35 cellular contexts compared by ENCODE assay signal in the genomic region with DNA sequence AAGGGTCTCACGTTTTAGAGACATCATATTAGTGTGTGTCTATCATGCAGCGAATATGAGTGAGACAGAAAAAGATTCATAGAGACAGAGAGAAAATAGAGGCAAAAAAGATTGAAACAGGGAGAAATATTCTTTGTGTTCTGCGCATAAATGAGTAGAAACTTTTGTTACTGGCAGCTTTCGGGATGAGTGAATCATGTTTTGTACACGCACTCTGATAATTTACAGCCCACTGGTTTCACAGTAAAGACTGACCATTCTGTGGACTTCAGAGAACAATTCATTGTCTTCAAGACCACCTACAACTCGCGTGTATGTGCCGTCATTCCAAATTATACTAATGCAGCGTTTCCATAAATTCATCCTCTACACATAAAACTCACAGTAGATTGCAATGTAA.
"Had no signal": no experiment of that assay in that cellular context is flagged by ENCODE, and none has a peak within 500 bp of the region (broad histone marks: within the 10 kb centered on the region; RNA-seq: fewer than 3 reads in every experiment).

No MANE protein-coding gene starts in this region.

- H3K4me3 ChIP-seq: ascending aorta, breast epithelium had no signal

- H3K9me3 ChIP-seq: ascending aorta, breast epithelium had no signal

- H3K27me3 ChIP-seq: ascending aorta, brain microvascular endothelial cell, breast epithelium had no signal

- H3K36me3 Mint-ChIP-seq: activated naive CD4-positive, alpha-beta T cell treated with anti-CD3 and anti-CD28 coated beads, Interleukin-2, amount 10 ng/mL, durations not matched to agents 7 days and 5 days; activated naive CD4-positive, alpha-beta T cell treated with anti-CD3 and anti-CD28 coated beads, Interleukin-2, amount 50 U/mL, for 24 hours; activated naive CD8-positive, alpha-beta T cell treated with anti-CD3 and anti-CD28 coated beads, Interleukin-2, amount 10 ng/mL, durations not matched to agents 7 days and 5 days; T-cell had no signal

- H3K27me3 Mint-ChIP-seq: activated CD8-positive, alpha-beta T cell treated with anti-CD3 and anti-CD28 coated beads for 36 hours; activated naive CD4-positive, alpha-beta T cell treated with anti-CD3 and anti-CD28 coated beads, Interleukin-2, amount 10 ng/mL, durations not matched to agents 7 days and 5 days; activated naive CD8-positive, alpha-beta T cell; activated naive CD8-positive, alpha-beta T cell treated with anti-CD3 and anti-CD28 coated beads, Interleukin-2, amount 10 ng/mL, durations not matched to agents 7 days and 5 days; activated naive CD8-positive, alpha-beta T cell treated with anti-CD3 and anti-CD28 coated beads, Interleukin-2, amount 50 U/mL, for 24 hours had no signal

- H3K9me3 Mint-ChIP-seq: activated CD4-positive, alpha-beta T cell treated with anti-CD3 and anti-CD28 coated beads, Interleukin-2, amount 10 ng/mL, durations not matched to agents 7 days and 5 days; activated CD8-positive, alpha-beta T cell treated with anti-CD3 and anti-CD28 coated beads for 36 hours; activated naive CD4-positive, alpha-beta T cell treated with anti-CD3 and anti-CD28 coated beads, Interleukin-2, amount 10 ng/mL, durations not matched to agents 7 days and 5 days; activated naive CD8-positive, alpha-beta T cell treated with anti-CD3 and anti-CD28 coated beads, Interleukin-2, amount 50 U/mL, for 24 hours; activated T-cell treated with anti-CD3 and anti-CD28 coated beads, Interleukin-2, amount 50 U/mL, for 72 hours; activated T-helper 1 cell treated with anti-CD3 and anti-CD28 coated beads, Interleukin-12 subunit alpha, Interleukin-12 subunit beta, Interleukin-2, Interleukin-4 antibody, amounts not matched to agents 30 ng/mL and 10 ng/mL and 1 ng/mL, durations not matched to agents 14 hours and 24 hours and 36 hours; activated T-helper 2 cell treated with anti-CD3 and anti-CD28 coated beads, Interferon-gamma antibody, Interleukin-2, Interleukin-4, amounts not matched to agents 10 μg/mL and 5 μg/mL and 100 μg/mL, durations not matched to agents 14 hours and 24 hours and 36 hours; T-cell had no signal

- H3K27ac Mint-ChIP-seq: activated CD4-positive, alpha-beta T cell treated with anti-CD3 and anti-CD28 coated beads for 36 hours; activated CD4-positive, alpha-beta T cell treated with anti-CD3 and anti-CD28 coated beads, Interleukin-2, amount 10 ng/mL, durations not matched to agents 7 days and 5 days; activated CD8-positive, alpha-beta T cell treated with anti-CD3 and anti-CD28 coated beads for 36 hours; activated naive CD4-positive, alpha-beta T cell treated with anti-CD3 and anti-CD28 coated beads, Interleukin-2, amount 10 ng/mL, durations not matched to agents 7 days and 5 days; activated naive CD4-positive, alpha-beta T cell treated with anti-CD3 and anti-CD28 coated beads, Interleukin-2, amount 50 U/mL, for 24 hours; activated naive CD8-positive, alpha-beta T cell; activated naive CD8-positive, alpha-beta T cell treated with anti-CD3 and anti-CD28 coated beads, Interleukin-2, amount 10 ng/mL, durations not matched to agents 7 days and 5 days; activated naive CD8-positive, alpha-beta T cell treated with anti-CD3 and anti-CD28 coated beads, Interleukin-2, amount 50 U/mL, for 24 hours; activated T-cell treated with anti-CD3 and anti-CD28 coated beads, Interleukin-2, amount 50 U/mL, for 72 hours; activated T-helper 1 cell treated with anti-CD3 and anti-CD28 coated beads, Interleukin-12 subunit alpha, Interleukin-12 subunit beta, Interleukin-2, Interleukin-4 antibody, amounts not matched to agents 30 ng/mL and 10 ng/mL and 1 ng/mL, durations not matched to agents 14 hours and 24 hours and 36 hours; activated T-helper 2 cell treated with anti-CD3 and anti-CD28 coated beads, Interferon-gamma antibody, Interleukin-2, Interleukin-4, amounts not matched to agents 10 μg/mL and 5 μg/mL and 100 μg/mL, durations not matched to agents 14 hours and 24 hours and 36 hours; T-cell; T-helper 17 cell; WTC11 had no signal

- H3K4me3 Mint-ChIP-seq: activated CD4-positive, alpha-beta T cell treated with anti-CD3 and anti-CD28 coated beads for 36 hours; activated CD4-positive, alpha-beta T cell treated with anti-CD3 and anti-CD28 coated beads, Interleukin-2, amount 10 ng/mL, durations not matched to agents 7 days and 5 days; activated CD8-positive, alpha-beta T cell treated with anti-CD3 and anti-CD28 coated beads for 36 hours; activated naive CD4-positive, alpha-beta T cell treated with anti-CD3 and anti-CD28 coated beads, Interleukin-2, amount 10 ng/mL, durations not matched to agents 7 days and 5 days; activated naive CD4-positive, alpha-beta T cell treated with anti-CD3 and anti-CD28 coated beads, Interleukin-2, amount 50 U/mL, for 24 hours; activated naive CD8-positive, alpha-beta T cell; activated naive CD8-positive, alpha-beta T cell treated with anti-CD3 and anti-CD28 coated beads, Interleukin-2, amount 10 ng/mL, durations not matched to agents 7 days and 5 days; activated naive CD8-positive, alpha-beta T cell treated with anti-CD3 and anti-CD28 coated beads, Interleukin-2, amount 50 U/mL, for 24 hours; activated T-cell treated with anti-CD3 and anti-CD28 coated beads, Interleukin-2, amount 50 U/mL, for 4 hours; activated T-cell treated with anti-CD3 and anti-CD28 coated beads, Interleukin-2, amount 50 U/mL, for 72 hours; activated T-helper 1 cell treated with anti-CD3 and anti-CD28 coated beads, Interleukin-12 subunit alpha, Interleukin-12 subunit beta, Interleukin-2, Interleukin-4 antibody, amounts not matched to agents 30 ng/mL and 10 ng/mL and 1 ng/mL, durations not matched to agents 14 hours and 24 hours and 36 hours; T-cell; T-helper 17 cell; WTC11 had no signal

- ATAC-seq: activated CD4-positive, alpha-beta T cell treated with anti-CD3 and anti-CD28 coated beads for 36 hours; activated CD4-positive, CD25-positive, alpha-beta regulatory T cell treated with anti-CD3 and anti-CD28 coated beads, Interleukin-2, amount 50 U/mL, for 24 hours; activated CD8-positive, alpha-beta T cell treated with anti-CD3 and anti-CD28 coated beads for 36 hours; activated naive CD8-positive, alpha-beta T cell treated with anti-CD3 and anti-CD28 coated beads, Interleukin-2, amount 50 U/mL, for 24 hours; activated T-cell treated with anti-CD3 and anti-CD28 coated beads, Interleukin-2, amount 50 U/mL, for 4 hours; activated T-cell treated with anti-CD3 and anti-CD28 coated beads, Interleukin-2, amount 50 U/mL, for 72 hours; T-cell; T-helper 17 cell; WTC11 had no signal

- H3K4me1 ChIP-seq: ascending aorta, breast epithelium had no signal

- H3K36me3 ChIP-seq: ascending aorta, brain microvascular endothelial cell, breast epithelium, WERI-Rb-1 had no signal

- H3K4me1 Mint-ChIP-seq: activated CD4-positive, alpha-beta T cell treated with anti-CD3 and anti-CD28 coated beads for 36 hours; activated CD4-positive, alpha-beta T cell treated with anti-CD3 and anti-CD28 coated beads, Interleukin-2, amount 10 ng/mL, durations not matched to agents 7 days and 5 days; activated naive CD4-positive, alpha-beta T cell treated with anti-CD3 and anti-CD28 coated beads, Interleukin-2, amount 10 ng/mL, durations not matched to agents 7 days and 5 days; activated naive CD4-positive, alpha-beta T cell treated with anti-CD3 and anti-CD28 coated beads, Interleukin-2, amount 50 U/mL, for 24 hours; activated naive CD8-positive, alpha-beta T cell treated with anti-CD3 and anti-CD28 coated beads, Interleukin-2, amount 10 ng/mL, durations not matched to agents 7 days and 5 days; activated naive CD8-positive, alpha-beta T cell treated with anti-CD3 and anti-CD28 coated beads, Interleukin-2, amount 50 U/mL, for 24 hours; T-cell; T-helper 17 cell had no signal

- FAIRE-seq: TTC549 had no signal

- H3K27ac ChIP-seq: ascending aorta, brain microvascular endothelial cell, breast epithelium, WERI-Rb-1 had no signal

- DNase-seq: activated CD4-positive, alpha-beta T cell treated with anti-CD3 and anti-CD28 coated beads for 1 hour; activated CD4-positive, alpha-beta T cell treated with anti-CD3 and anti-CD28 coated beads for 36 hours; activated CD4-positive, alpha-beta T cell treated with anti-CD3 and anti-CD28 coated beads for 48 hours; activated CD4-positive, alpha-beta T cell treated with anti-CD3 and anti-CD28 coated beads, Interleukin-2, amount 10 ng/mL, durations not matched to agents 7 days and 5 days; activated CD4-positive, alpha-beta T cell treated with anti-CD3 and anti-CD28 coated beads, Interleukin-2, amount 50 U/mL, for 48 hours; activated CD4-positive, CD25-positive, alpha-beta regulatory T cell; activated CD8-positive, alpha-beta memory T cell treated with anti-CD3 and anti-CD28 coated beads, Interleukin-2, amount 50 U/mL, for 4 hours; activated CD8-positive, alpha-beta T cell treated with anti-CD3 and anti-CD28 coated beads for 36 hours; activated effector memory CD4-positive, alpha-beta T cell treated with Interleukin-2 at 50 U/mL for 16 hours; activated gamma-delta T cell; activated naive CD4-positive, alpha-beta T cell treated with anti-CD3 and anti-CD28 coated beads, Interleukin-2, amount 10 ng/mL, durations not matched to agents 7 days and 5 days; activated naive CD4-positive, alpha-beta T cell treated with Interleukin-2 at 50 U/mL for 16 hours; activated naive CD8-positive, alpha-beta T cell treated with anti-CD3 and anti-CD28 coated beads, Interleukin-2, amount 10 ng/mL, durations not matched to agents 7 days and 5 days; activated naive CD8-positive, alpha-beta T cell treated with anti-CD3 and anti-CD28 coated beads, Interleukin-2, amount 50 U/mL, for 24 hours; activated T-cell treated with anti-CD3 and anti-CD28 coated beads for 4 hours; activated T-cell treated with anti-CD3 and anti-CD28 coated beads, Interleukin-2, amount 50 U/mL, for 1 hour; activated T-cell treated with anti-CD3 and anti-CD28 coated beads, Interleukin-2, amount 50 U/mL, for 4 hours; activated T-cell treated with anti-CD3 and anti-CD28 coated beads, Interleukin-2, amount 50 U/mL, for 72 hours; amygdala; anterior cingulate cortex; brain microvascular endothelial cell; central memory CD4-positive, alpha-beta T cell; T-cell; T-helper 17 cell; T-helper 9 cell; WERI-Rb-1 had no signal
